In the genomic region with DNA sequence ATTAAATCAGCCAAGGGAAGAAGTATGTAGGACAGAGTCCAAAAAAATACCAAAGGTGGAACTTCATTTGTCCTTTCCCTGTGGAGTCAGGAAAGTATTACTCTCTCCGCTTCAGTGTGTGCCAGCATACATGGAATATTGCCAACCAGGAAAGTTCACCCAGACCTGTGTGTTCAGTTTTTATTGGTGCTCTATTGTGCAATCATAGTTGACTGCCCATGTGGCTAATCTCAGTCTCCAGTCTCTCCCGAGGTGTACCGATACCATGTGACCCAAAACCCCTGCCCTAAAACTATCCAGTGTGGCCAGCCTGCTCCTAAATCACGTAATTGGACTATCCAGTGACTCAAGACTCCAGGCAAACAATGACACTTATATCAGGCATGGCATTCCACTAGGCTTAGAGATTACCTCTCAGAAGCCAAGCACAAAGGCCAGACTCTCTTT, we compare ENCODE assay signal across 10 cellular contexts. TPM values are rescaled to one million over a fixed set of nuclear protein-coding genes. Genes with fewer than 3 reads are reported as not detected.
A peak's percentile ranks its signal among the peaks of the same experiment; 100 is the strongest.
DNase-seq lines count a peak whose midpoint lies in the region; ATAC-seq lines count a peak whose summit lies in the region.
"Had no signal": no experiment of that assay in that cellular context is flagged by ENCODE, and none has a peak within 500 bp of the region (broad histone marks: within the 10 kb centered on the region; RNA-seq: fewer than 3 reads in every experiment).

No MANE protein-coding gene starts in this region.

- no peak overlapping the region for H3K14ac ChIP-seq in mesenchymal stem cell (ENCODE audit: low read length in 2 of 2)

- peak; percentile 92 for DNase-seq in MG63
- DNase-seq in dermis blood vessel endothelial cell, result peak; percentile 88
- DNase-seq in mesenchymal stem cell, result peak; percentile 51
- no peak for DNase-seq in NCI-H146 treated with DMSO at 0.1 percent for 48 hours (lab: John Stamatoyannopoulos, UW; ENCODE audit: unreplicated experiment)
- DNase-seq in naive thymus-derived CD8-positive, alpha-beta T cell, result no peak
- DNase-seq in NCI-H2029 treated with DMSO at 0.1 percent for 48 hours (lab: John Stamatoyannopoulos, UW), result no peak
- DNase-seq: activated CD4-positive, alpha-beta T cell treated with anti-CD3 and anti-CD28 coated beads, Interleukin-2, amount 10 ng/mL, durations not matched to agents 24 days and 14 days; CD4-positive, alpha-beta memory T cell had no signal

- H3K9me3 Mint-ChIP-seq in naive thymus-derived CD8-positive, alpha-beta T cell, result no peaks in the 10 kb centered on the region
- H3K9me3 Mint-ChIP-seq: activated CD4-positive, alpha-beta T cell treated with anti-CD3 and anti-CD28 coated beads, Interleukin-2, amount 10 ng/mL, durations not matched to agents 24 days and 14 days; CD4-positive, alpha-beta memory T cell had no signal

- H2AFZ ChIP-seq in ACC112 (ENCODE audit: low read length, unreplicated experiment) (no peak overlapping the region), mesenchymal stem cell (ENCODE audit: low read depth, low read length) (no peak overlapping the region)

- no peak overlapping the region for H3K23ac ChIP-seq in mesenchymal stem cell (ENCODE audit: low read length in 2 of 2)

- H2BK12ac ChIP-seq in mesenchymal stem cell (ENCODE audit: low read length in 2 of 2), result no peak overlapping the region

- H3K4me1 Mint-ChIP-seq in naive thymus-derived CD8-positive, alpha-beta T cell, result peaks cover 0 to 4% (median 1%) of the 10 kb centered on the region in 4 donors

- no peak overlapping the region for H3K4ac ChIP-seq in mesenchymal stem cell (ENCODE audit: low read depth in 1 of 2, low read length in 2 of 2)

- no peak overlapping the region for H4K8ac ChIP-seq in mesenchymal stem cell (ENCODE audit: low read length)

- H3K27ac Mint-ChIP-seq in naive thymus-derived CD8-positive, alpha-beta T cell, result peak overlapping the region in 2 of 10 donors; percentile 0 to 61
- H3K27ac Mint-ChIP-seq: activated CD4-positive, alpha-beta T cell treated with anti-CD3 and anti-CD28 coated beads, Interleukin-2, amount 10 ng/mL, durations not matched to agents 24 days and 14 days had no signal

- no peaks in the 10 kb centered on the region for H3K27me3 Mint-ChIP-seq in naive thymus-derived CD8-positive, alpha-beta T cell
- H3K27me3 Mint-ChIP-seq: activated CD4-positive, alpha-beta T cell treated with anti-CD3 and anti-CD28 coated beads, Interleukin-2, amount 10 ng/mL, durations not matched to agents 24 days and 14 days; CD4-positive, alpha-beta memory T cell had no signal

- H3K4me3 ChIP-seq in ACC112 (ENCODE audit: low read depth, low read length) (peak overlapping the region; percentile 8; the same call in 1 of the 2 replicates), MG63 (no peak overlapping the region), mesenchymal stem cell (ENCODE audit: insufficient read depth in 1 of 2, low read depth in 1 of 2, low read length in 2 of 2) (no peak overlapping the region)

- H3K36me3 ChIP-seq in ACC112 (ENCODE audit: insufficient read depth, low read length) (peaks cover 25% of the 10 kb centered on the region), MG63 (peaks cover 71% of the 10 kb centered on the region), mesenchymal stem cell (ENCODE audit: control insufficient read depth in 1 of 2, insufficient read depth in 2 of 2, low read depth in 1 of 2, low read length in 2 of 2) (peaks cover 14 to 79% of the 10 kb centered on the region in 2 experiments)

- H3K18ac ChIP-seq in mesenchymal stem cell (ENCODE audit: low read depth in 1 of 2, low read length in 2 of 2), result no peak overlapping the region

- POLR2A ChIA-PET in naive thymus-derived CD8-positive, alpha-beta T cell (lab: Charles Lee), result no interaction called here

- peak overlapping the region; percentile 18 for H3K9ac ChIP-seq in mesenchymal stem cell (ENCODE audit: low read length)

- H2AK5ac ChIP-seq in mesenchymal stem cell (ENCODE audit: low read length, severe bottlenecking), result no peak overlapping the region

- no peak overlapping the region for H3K4me2 ChIP-seq in mesenchymal stem cell (ENCODE audit: low read length, poor library complexity, severe bottlenecking)

- WGBS in mesenchymal stem cell, result 76% methylated on average over 4 of the region's 4 CpGs

- H3K4me3 Mint-ChIP-seq in naive thymus-derived CD8-positive, alpha-beta T cell, result no peak overlapping the region
- H3K4me3 Mint-ChIP-seq: activated CD4-positive, alpha-beta T cell treated with anti-CD3 and anti-CD28 coated beads, Interleukin-2, amount 10 ng/mL, durations not matched to agents 24 days and 14 days; CD4-positive, alpha-beta memory T cell had no signal

- peaks cover 4% of the 10 kb centered on the region for H3K79me1 ChIP-seq in mesenchymal stem cell (replicated peaks; ENCODE audit: low read length, poor library complexity, severe bottlenecking)

- H2BK15ac ChIP-seq in mesenchymal stem cell (ENCODE audit: low read depth, poor library complexity, severe bottlenecking), result no peak overlapping the region

- H3K36me3 Mint-ChIP-seq in naive thymus-derived CD8-positive, alpha-beta T cell, result peaks cover 20 to 89% (median 35%) of the 10 kb centered on the region in 3 donors

- H3K9me3 ChIP-seq in MG63, result peaks cover 5% of the 10 kb centered on the region; the same call in 1 of the 2 replicates
- no peaks in the 10 kb centered on the region for H3K9me3 ChIP-seq in mesenchymal stem cell (ENCODE audit: control insufficient read depth, low read length)

- H3K4me1 ChIP-seq in ACC112 (ENCODE audit: control insufficient read depth, insufficient read depth, low read length, unreplicated experiment) (peaks cover 57% of the 10 kb centered on the region), mesenchymal stem cell (ENCODE audit: control insufficient read depth, insufficient read depth, low read depth, low read length) (peaks cover 2% of the 10 kb centered on the region)

- no peaks in the 10 kb centered on the region for H3K27me3 ChIP-seq in ACC112 (ENCODE audit: insufficient read depth, low read length)
- no peaks in the 10 kb centered on the region for H3K27me3 ChIP-seq in MG63
- H3K27me3 ChIP-seq in mesenchymal stem cell (ENCODE audit: control insufficient read depth in 1 of 2, insufficient read depth in 1 of 2, low read length in 2 of 2), result no peaks in the 10 kb centered on the region

- H4K91ac ChIP-seq in mesenchymal stem cell (ENCODE audit: low read length), result no peak overlapping the region

- H2BK120ac ChIP-seq in mesenchymal stem cell (ENCODE audit: low read depth, low read length), result no peak overlapping the region

- peak overlapping the region; percentile 94 for H3K27ac ChIP-seq in ACC112 (ENCODE audit: low read depth, low read length)
- H3K27ac ChIP-seq in mesenchymal stem cell (ENCODE audit: low read length, poor library complexity, severe bottlenecking), result peak overlapping the region; percentile 63

- peaks cover 2% of the 10 kb centered on the region for H3K79me2 ChIP-seq in ACC112 (ENCODE audit: control insufficient read depth, insufficient read depth, low read length, unreplicated experiment)

- H2BK5ac ChIP-seq in mesenchymal stem cell (ENCODE audit: low read depth, low read length, poor library complexity, severe bottlenecking), result no peak overlapping the region

- no peak for ATAC-seq in activated CD4-positive, CD25-positive, alpha-beta regulatory T cell treated with anti-CD3 and anti-CD28 coated beads, Interleukin-2, amount 50 U/mL, for 24 hours
- ATAC-seq in naive thymus-derived CD8-positive, alpha-beta T cell, result no peak

RNA-seq across cellular contexts. Expression of gene NFX1, which starts 38.8 kb away (rescaled TPM):
- 13.9 and 14.6 TPM in 2 replicates for total RNA-seq in MG63 (2014; rRNA removed; shearing (Covaris generic); ENCODE audit: low replicate concordance)
- 14.5 and 17.7 TPM in 2 replicates for total RNA-seq in dermis blood vessel endothelial cell
- polyA plus RNA-seq in mesenchymal stem cell (2013, experiment 1 of 2), result 21.7 TPM
- 21.5 TPM for polyA plus RNA-seq in mesenchymal stem cell (2013, experiment 2 of 2)
- total RNA-seq in naive thymus-derived CD8-positive, alpha-beta T cell, result 10 to 100 TPM; 70.3 to 70.5 TPM
- polyA plus RNA-seq in naive thymus-derived CD8-positive, alpha-beta T cell, result 10 to 100 TPM; 22.8 to 42.7 (median 31.6) TPM

Comparison
In these comparisons a context has a peak if more than half of its experiments do, and no peak if none do; other contexts are left out.
1. DNase-seq: peak in MG63 (single experiment), dermis blood vessel endothelial cell (single experiment) and mesenchymal stem cell (single experiment); none in NCI-H146 treated with DMSO at 0.1 percent for 48 hours (single experiment), naive thymus-derived CD8-positive, alpha-beta T cell (0 of 10) and NCI-H2029 treated with DMSO at 0.1 percent for 48 hours (single experiment).